ENCODE assay signal across 1 cellular context in the genomic region with DNA sequence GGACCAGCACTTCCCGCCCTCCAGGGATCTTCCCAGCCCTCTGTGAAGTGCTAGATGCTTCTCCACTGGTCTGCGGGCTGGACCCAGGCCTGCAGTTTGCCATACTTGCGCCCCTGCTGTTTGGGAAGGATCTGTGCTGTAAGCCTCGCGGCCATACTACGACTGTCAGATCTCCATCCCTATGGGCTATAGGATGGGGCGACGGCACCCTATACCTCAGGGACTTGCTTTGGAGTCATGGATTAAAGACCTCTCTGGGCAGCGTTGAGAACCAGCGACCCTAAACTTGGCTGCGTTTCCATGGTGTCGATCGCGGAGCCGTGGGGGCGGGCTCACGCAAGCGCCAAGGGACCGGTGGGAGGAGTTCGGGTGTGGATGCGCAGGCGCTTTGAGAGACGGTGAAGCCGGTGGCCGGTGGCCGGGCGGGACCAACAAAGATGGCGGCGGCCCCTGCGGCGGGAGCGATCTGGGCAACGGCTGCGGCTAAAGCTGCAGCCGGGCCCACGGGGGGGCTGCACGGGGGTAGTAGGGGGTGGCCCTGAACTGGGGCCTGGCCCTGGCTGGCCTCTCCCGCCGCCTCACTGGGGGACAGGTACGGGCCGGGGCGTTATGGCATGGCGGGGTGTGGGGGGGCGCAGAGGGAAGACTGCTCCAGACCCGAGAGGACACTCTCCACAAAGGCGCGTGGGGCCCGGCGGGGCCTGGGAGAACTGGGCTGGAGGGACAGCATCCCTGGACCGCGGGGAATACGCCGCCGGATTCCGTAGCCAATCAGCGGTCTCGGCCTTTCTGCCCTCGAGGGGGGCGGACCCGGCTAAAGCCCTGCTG.
A peak's percentile ranks its signal among the peaks of the same experiment; 100 is the strongest.
TF ChIP-seq lines count a peak whose summit lies in the region.

USP21 (plus strand) TSS at position 414 of the 828 bp plus-strand sequence. CDS start 1,141 bp downstream, outside the sequence.

TF ChIP-seq in HepG2, 621 proteins besides CTCF, POLR2A, EP300 and RAD21 (continued from another document and continues in another):
- TF ChIP-seq HNF1B (CRISPR knock-in tag; IDR thresholded peaks at IDR 0.05) (peak; percentile 54), MTA3 (CRISPR knock-in tag; IDR thresholded peaks at IDR 0.05) (no peak), AKNA (CRISPR knock-in tag; IDR thresholded peaks at IDR 0.05; ENCODE audit: borderline replicate concordance) (no peak), ZNF17 (CRISPR knock-in tag; IDR thresholded peaks at IDR 0.05) (no peak), ELF4 (CRISPR knock-in tag; IDR thresholded peaks at IDR 0.05; ENCODE audit: borderline replicate concordance) (no peak), ZNF841 (CRISPR knock-in tag; IDR thresholded peaks at IDR 0.05; ENCODE audit: borderline replicate concordance) (no peak), IRF2 (CRISPR knock-in tag; IDR thresholded peaks at IDR 0.05) (no peak), ZNF766 (CRISPR knock-in tag; IDR thresholded peaks at IDR 0.05; ENCODE audit: borderline replicate concordance) (no peak), THAP9 (CRISPR knock-in tag; IDR thresholded peaks at IDR 0.05; ENCODE audit: borderline replicate concordance) (peak; percentile 100), BCLAF1 (IDR thresholded peaks at IDR 0.05) (no peak), SNAPC4 (CRISPR knock-in tag; IDR thresholded peaks at IDR 0.05) (0 out of 2 replicates have a peak, but pooled peaks have one; percentile 61), ZNF512 (CRISPR knock-in tag; IDR thresholded peaks at IDR 0.05) (no peak), ERF (CRISPR knock-in tag; IDR thresholded peaks at IDR 0.05) (peak; percentile 12; the same call in 1 of the 2 replicates), ZSCAN12 (CRISPR knock-in tag; IDR thresholded peaks at IDR 0.05) (no peak), FOXK2 (IDR thresholded peaks at IDR 0.05) (no peak), SIX1 (CRISPR knock-in tag; IDR thresholded peaks at IDR 0.05; ENCODE audit: borderline replicate concordance) (no peak), REL (CRISPR knock-in tag; conservative IDR thresholded peaks at IDR 0.05) (no peak), ZKSCAN1 (IDR thresholded peaks at IDR 0.05; ENCODE audit: low read length) (no peak), SKI (IDR thresholded peaks at IDR 0.05; ENCODE audit: partially characterized antibody) (no peak), ZNF30 (CRISPR knock-in tag; IDR thresholded peaks at IDR 0.05) (no peak), TSC22D2 (CRISPR knock-in tag; IDR thresholded peaks at IDR 0.05; ENCODE audit: borderline replicate concordance) (no peak), ZNF468 (CRISPR knock-in tag; IDR thresholded peaks at IDR 0.05) (no peak), TGIF2 (CRISPR knock-in tag; IDR thresholded peaks at IDR 0.05) (no peak), KAT2B (IDR thresholded peaks at IDR 0.05; ENCODE audit: borderline replicate concordance, low read depth, low read length) (no peak), ZNF761 (CRISPR knock-in tag; conservative IDR thresholded peaks at IDR 0.05) (no peak), ZNF776 (CRISPR knock-in tag; IDR thresholded peaks at IDR 0.05) (0 out of 2 replicates have a peak, but pooled peaks have one; percentile 36)
- TF ChIP-seq, protein P1, sequence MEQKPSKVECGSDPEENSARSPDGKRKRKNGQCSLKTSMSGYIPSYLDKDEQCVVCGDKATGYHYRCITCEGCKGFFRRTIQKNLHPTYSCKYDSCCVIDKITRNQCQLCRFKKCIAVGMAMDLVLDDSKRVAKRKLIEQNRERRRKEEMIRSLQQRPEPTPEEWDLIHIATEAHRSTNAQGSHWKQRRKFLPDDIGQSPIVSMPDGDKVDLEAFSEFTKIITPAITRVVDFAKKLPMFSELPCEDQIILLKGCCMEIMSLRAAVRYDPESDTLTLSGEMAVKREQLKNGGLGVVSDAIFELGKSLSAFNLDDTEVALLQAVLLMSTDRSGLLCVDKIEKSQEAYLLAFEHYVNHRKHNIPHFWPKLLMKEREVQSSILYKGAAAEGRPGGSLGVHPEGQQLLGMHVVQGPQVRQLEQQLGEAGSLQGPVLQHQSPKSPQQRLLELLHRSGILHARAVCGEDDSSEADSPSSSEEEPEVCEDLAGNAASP (CRISPR knock-in tag; IDR thresholded peaks at IDR 0.05; ENCODE audit: borderline replicate concordance): no peak
- TF ChIP-seq, protein P2, sequence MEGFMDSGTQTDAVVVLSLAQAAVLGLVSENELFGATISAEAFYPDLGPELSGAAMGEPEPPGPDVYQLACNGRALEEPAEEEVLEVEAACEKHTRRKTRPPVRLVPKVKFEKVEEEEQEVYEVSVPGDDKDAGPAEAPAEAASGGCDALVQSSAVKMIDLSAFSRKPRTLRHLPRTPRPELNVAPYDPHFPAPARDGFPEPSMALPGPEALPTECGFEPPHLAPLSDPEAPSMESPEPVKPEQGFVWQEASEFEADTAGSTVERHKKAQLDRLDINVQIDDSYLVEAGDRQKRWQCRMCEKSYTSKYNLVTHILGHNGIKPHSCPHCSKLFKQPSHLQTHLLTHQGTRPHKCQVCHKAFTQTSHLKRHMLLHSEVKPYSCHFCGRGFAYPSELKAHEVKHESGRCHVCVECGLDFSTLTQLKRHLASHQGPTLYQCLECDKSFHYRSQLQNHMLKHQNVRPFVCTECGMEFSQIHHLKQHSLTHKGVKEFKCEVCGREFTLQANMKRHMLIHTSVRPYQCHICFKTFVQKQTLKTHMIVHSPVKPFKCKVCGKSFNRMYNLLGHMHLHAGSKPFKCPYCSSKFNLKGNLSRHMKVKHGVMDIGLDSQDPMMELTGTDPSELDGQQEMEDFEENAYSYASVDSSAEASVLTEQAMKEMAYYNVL (CRISPR knock-in tag; IDR thresholded peaks at IDR 0.05; ENCODE audit: borderline replicate concordance): no peak; the same call in 1 of the 2 replicates
